In the genomic region with DNA sequence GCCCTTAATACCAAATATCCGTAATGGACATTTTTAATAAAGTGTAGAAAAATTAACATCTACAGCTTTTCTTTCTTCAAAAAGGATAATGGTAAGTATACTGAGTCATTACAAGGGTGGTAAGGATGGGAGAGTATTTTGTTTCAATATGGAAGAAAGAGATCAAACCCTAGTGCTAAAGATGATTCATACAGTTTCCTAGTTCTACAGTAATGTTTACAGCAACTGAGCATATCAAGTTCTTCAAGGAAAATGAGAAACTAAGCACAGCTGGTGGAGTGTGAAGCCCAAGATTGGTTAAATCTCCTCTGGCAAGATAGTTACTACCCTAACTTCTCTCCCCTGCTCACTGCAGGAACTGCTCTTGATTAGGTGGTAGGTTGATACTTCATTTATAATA, we compare ENCODE assay signal across 15 cellular contexts.
DNase-seq lines count a peak whose midpoint lies in the region; ATAC-seq and TF ChIP-seq lines count a peak whose summit lies in the region.
"Had no signal": no experiment of that assay in that cellular context is flagged by ENCODE, and none has a peak within 500 bp of the region (broad histone marks: within the 10 kb centered on the region; RNA-seq: fewer than 3 reads in every experiment).

No MANE protein-coding gene starts in this region.

- H3K27ac ChIP-seq in brain microvascular endothelial cell (no peak overlapping the region), upper lobe of left lung (no peak overlapping the region)
- H3K27ac ChIP-seq: RWPE1 had no signal

- no peaks in the 10 kb centered on the region for H3K27me3 ChIP-seq in brain microvascular endothelial cell (replicated peaks)
- no peaks in the 10 kb centered on the region for H3K27me3 ChIP-seq in upper lobe of left lung
- H3K27me3 ChIP-seq: BE2C had no signal

- H3K4me3 ChIP-seq in brain microvascular endothelial cell (ENCODE audit: low read depth, low read length) = no peak overlapping the region
- H3K4me3 ChIP-seq in upper lobe of left lung = no peak overlapping the region
- H3K4me3 ChIP-seq: HAP-1 had no signal

- in situ Hi-C loops in brain microvascular endothelial cell (cut with HindIII; ENCODE audit: low pct_ligation_motif_present, low sequenced_read_pairs) = no loop called here

- no peak for ATAC-seq in upper lobe of left lung (ENCODE audit: low FRiP score in 2 of 2)

- TF ChIP-seq EP300 in upper lobe of left lung (IDR thresholded peaks at IDR 0.05) = no peak

- H3K4me1 ChIP-seq in upper lobe of left lung = no peaks in the 10 kb centered on the region
- H3K4me1 ChIP-seq: BE2C, HAP-1 had no signal

- no peaks in the 10 kb centered on the region for H3K9me3 ChIP-seq in upper lobe of left lung
- H3K9me3 ChIP-seq: BE2C, HAP-1 had no signal

- DNase-seq in NCI-H2171 treated with DMSO at 0.1 percent for 48 hours (lab: John Stamatoyannopoulos, UW) (peak; percentile 35), brain microvascular endothelial cell (peak; percentile 20), kidney glomerular epithelial cell (lab: John Stamatoyannopoulos, UW) (peak; percentile 21), iPS-NIHi11 (ENCODE audit: low spot score) (no peak), upper lobe of left lung (no peak), NCI-H1436 treated with DMSO at 0.1 percent for 48 hours (lab: John Stamatoyannopoulos, UW) (no peak), DMS114 treated with DMSO at 0.1 percent for 48 hours (lab: John Stamatoyannopoulos, UW; ENCODE audit: unreplicated experiment) (no peak)
- DNase-seq: BE2C; CD4-positive, alpha-beta T cell; DMS79 treated with DMSO at 0.1 percent for 48 hours; NCI-H187 treated with DMSO at 0.1 percent for 48 hours; NCI-H510A; NCI-H774 had no signal

- WGBS in upper lobe of left lung, 2 donors = 84 to 86% methylated on average over 1 of the region's 1 CpG

- TF ChIP-seq POLR2A in upper lobe of left lung (IDR thresholded peaks at IDR 0.05) = no peak

- TF ChIP-seq CTCF in brain microvascular endothelial cell (IDR thresholded peaks at IDR 0.05; ENCODE audit: low read depth, low read length, missing control alignments) (no peak), upper lobe of left lung (IDR thresholded peaks at IDR 0.05) (no peak)

- H3K36me3 ChIP-seq in brain microvascular endothelial cell (replicated peaks) (no peaks in the 10 kb centered on the region), upper lobe of left lung (no peaks in the 10 kb centered on the region)
- H3K36me3 ChIP-seq: BE2C, HAP-1 had no signal

Comparison
In these comparisons a context has a peak if more than half of its experiments do, and no peak if none do; other contexts are left out.
1. DNase-seq: peak in NCI-H2171 treated with DMSO at 0.1 percent for 48 hours (single experiment), brain microvascular endothelial cell (single experiment) and kidney glomerular epithelial cell (single experiment); none in iPS-NIHi11 (single experiment), upper lobe of left lung (0 of 2), NCI-H1436 treated with DMSO at 0.1 percent for 48 hours (single experiment) and DMS114 treated with DMSO at 0.1 percent for 48 hours (single experiment).